ENCODE assay signal across 29 cellular contexts in the genomic region with DNA sequence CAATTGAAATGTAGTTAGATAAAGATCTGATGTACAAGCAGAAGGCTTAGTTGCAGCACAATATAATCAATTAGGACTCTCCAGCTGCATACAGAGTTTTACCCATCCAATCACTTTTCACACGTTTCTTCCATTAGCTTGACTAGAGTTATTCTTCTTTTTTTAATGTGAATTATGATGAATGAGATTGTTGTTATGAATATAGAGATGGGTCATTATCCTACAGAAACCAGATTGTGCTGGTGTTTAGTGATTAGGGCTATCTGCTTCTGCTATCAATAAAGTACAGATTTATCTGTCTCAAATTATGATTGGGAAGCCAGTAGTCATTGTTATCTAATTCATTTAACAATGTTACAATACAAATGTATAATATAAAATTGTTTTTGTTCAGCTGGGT.
"Had no signal": no experiment of that assay in that cellular context is flagged by ENCODE, and none has a peak within 500 bp of the region (broad histone marks: within the 10 kb centered on the region; RNA-seq: fewer than 3 reads in every experiment).

No MANE protein-coding gene starts in this region.

- H3K9me3 Mint-ChIP-seq: natural killer cell; nephron; stimulated activated effector memory CD8-positive, alpha-beta T cell treated with anti-CD3 and anti-CD28 coated beads, Interleukin-12 subunit alpha, Interleukin-12 subunit beta, amount 100 ng/mL, for 72 hours had no signal

- DNase-seq: naive thymus-derived CD4-positive, alpha-beta T cell; natural killer cell; occipital lobe; ovary; posterior cingulate gyrus; psoas muscle; right cardiac atrium; right lobe of liver; sigmoid colon; small intestine; stimulated activated CD4-positive, alpha-beta T cell treated with anti-CD3 and anti-CD28 coated beads, Interleukin-15, amount 100 ng/mL, for 24 hours; stimulated activated CD4-positive, alpha-beta T cell treated with anti-CD3 and anti-CD28 coated beads, Interleukin-2, amount 100 ng/mL, for 24 hours; stimulated activated CD4-positive, alpha-beta T cell treated with anti-CD3 and anti-CD28 coated beads, Interleukin-2, amount 100 ng/mL, for 48 hours; stimulated activated CD4-positive, alpha-beta T cell treated with anti-CD3 and anti-CD28 coated beads, Interleukin-4, amount 100 ng/mL, for 24 hours; stimulated activated naive B cell treated with anti-CD40 and anti-IgM and Interleukin-4, amounts not matched to agents 10 μg/mL and 1 μg/mL and 100 μg/mL, for 72 hours; stimulated activated naive CD4-positive, alpha-beta T cell treated with Interleukin-2 at 50 U/mL for 16 hours; stomach; testis; tibial artery; transverse colon; upper lobe of right lung; uterus had no signal

- ATAC-seq: naive thymus-derived CD4-positive, alpha-beta T cell; natural killer cell; psoas muscle; right cardiac atrium; right lobe of liver; stimulated activated effector memory CD8-positive, alpha-beta T cell treated with anti-CD3 and anti-CD28 coated beads, Interleukin-12 subunit alpha, Interleukin-12 subunit beta, amount 100 ng/mL, for 72 hours; stimulated activated naive B cell treated with anti-CD40 and anti-IgM and Interleukin-4, amounts not matched to agents 10 μg/mL and 1 μg/mL and 100 μg/mL, for 72 hours; upper lobe of right lung had no signal

- H3K4me3 ChIP-seq: ovary, psoas muscle, right lobe of liver, sigmoid colon, stomach, suprapubic skin, testis, tibial artery, transverse colon, upper lobe of right lung, uterus had no signal

- H3K4me1 ChIP-seq: parathyroid adenoma, psoas muscle, right lobe of liver, sigmoid colon, stomach, suprapubic skin, testis, tibial artery, transverse colon, upper lobe of right lung, uterus had no signal

- H3K27ac ChIP-seq: ovary, parathyroid adenoma, psoas muscle, right lobe of liver, sigmoid colon, stomach, suprapubic skin, testis, tibial artery, transverse colon, upper lobe of right lung, uterus had no signal

- H3K27me3 Mint-ChIP-seq: progenitor cell of endocrine pancreas; stimulated activated naive B cell treated with anti-CD40 and anti-IgM and Interleukin-4, amounts not matched to agents 10 μg/mL and 1 μg/mL and 100 μg/mL, for 72 hours; stimulated activated naive CD8-positive, alpha-beta T cell treated with anti-CD3 and anti-CD28 coated beads, Interleukin-15, Interleukin-2, amounts not matched to agents 100 ng/mL and 50 ng/mL, for 24 hours; type B pancreatic cell had no signal

- H3K36me3 Mint-ChIP-seq: natural killer cell; stimulated activated effector memory CD8-positive, alpha-beta T cell treated with anti-CD3 and anti-CD28 coated beads, Interleukin-12 subunit alpha, Interleukin-12 subunit beta, amount 100 ng/mL, for 72 hours had no signal

- H3K4me3 Mint-ChIP-seq: naive thymus-derived CD4-positive, alpha-beta T cell; natural killer cell; nephron; stimulated activated effector memory CD8-positive, alpha-beta T cell treated with anti-CD3 and anti-CD28 coated beads, Interleukin-12 subunit alpha, Interleukin-12 subunit beta, amount 100 ng/mL, for 72 hours; stimulated activated naive B cell treated with anti-CD40 and anti-IgM and Interleukin-4, amounts not matched to agents 10 μg/mL and 1 μg/mL and 100 μg/mL, for 72 hours; stimulated activated naive CD8-positive, alpha-beta T cell treated with anti-CD3 and anti-CD28 coated beads, Interleukin-15, Interleukin-2, amounts not matched to agents 100 ng/mL and 50 ng/mL, for 24 hours; type B pancreatic cell had no signal

- H3K79me2 ChIP-seq: parathyroid adenoma had no signal

- H3K27ac Mint-ChIP-seq: naive thymus-derived CD4-positive, alpha-beta T cell; natural killer cell; progenitor cell of endocrine pancreas; stimulated activated effector memory CD8-positive, alpha-beta T cell treated with anti-CD3 and anti-CD28 coated beads, Interleukin-12 subunit alpha, Interleukin-12 subunit beta, amount 100 ng/mL, for 72 hours; stimulated activated naive B cell treated with anti-CD40 and anti-IgM and Interleukin-4, amounts not matched to agents 10 μg/mL and 1 μg/mL and 100 μg/mL, for 72 hours; stimulated activated naive CD8-positive, alpha-beta T cell treated with anti-CD3 and anti-CD28 coated beads, Interleukin-15, Interleukin-2, amounts not matched to agents 100 ng/mL and 50 ng/mL, for 24 hours; type B pancreatic cell had no signal

- H3K9ac ChIP-seq: parathyroid adenoma had no signal

- H3K9me3 ChIP-seq: ovary, psoas muscle, right lobe of liver, sigmoid colon, stomach, suprapubic skin, testis, tibial artery, transverse colon, upper lobe of right lung, uterus had no signal

- FAIRE-seq: small intestine had no signal

- H2AFZ ChIP-seq: parathyroid adenoma had no signal

- H3K36me3 ChIP-seq: ovary, right lobe of liver, sigmoid colon, stomach, suprapubic skin, tibial artery, transverse colon, upper lobe of right lung, uterus had no signal

- H3K27me3 ChIP-seq: ovary, right lobe of liver, sigmoid colon, stomach, suprapubic skin, testis, tibial artery, transverse colon, upper lobe of right lung, uterus had no signal
